8 cellular contexts compared by ENCODE assay signal in genomic region chr6:160030103-160030502, GRCh38.
DNase-seq lines count a peak whose midpoint lies in the region; ATAC-seq and TF ChIP-seq lines count a peak whose summit lies in the region.

No MANE protein-coding gene starts in this region.

- H4K20me1 ChIP-seq in DND-41 (ENCODE audit: insufficient read depth, low read length), result peaks cover 10% of the 10 kb centered on the region

- H3K4me2 ChIP-seq in DND-41 (ENCODE audit: insufficient read depth, low read length), result peak overlapping the region; percentile 49

- no peak overlapping the region for H3K4me3 Mint-ChIP-seq in activated CD8-positive, alpha-beta T cell treated with anti-CD3 and anti-CD28 coated beads for 36 hours

- H3K27me3 ChIP-seq in DND-41 (ENCODE audit: insufficient read depth, low read length, poor library complexity) (no peaks in the 10 kb centered on the region), muscle layer of colon (ENCODE audit: control insufficient read depth in 1 of 2, insufficient read depth in 2 of 2, low read length in 2 of 2) (no peaks in the 10 kb centered on the region)

- H2AFZ ChIP-seq in DND-41 (ENCODE audit: low read depth, low read length), result no peak overlapping the region

- peak; percentile 71 for ATAC-seq in DND-41 (ENCODE audit: insufficient read depth, low read depth)
- peak; percentile 90 for ATAC-seq in esophagus mucosa
- ATAC-seq in GM21825 (IDR thresholded peaks at IDR 0.05; ENCODE audit: unreplicated experiment), result no peak
- ATAC-seq in GM18861 (IDR thresholded peaks at IDR 0.05; ENCODE audit: unreplicated experiment), result no peak
- ATAC-seq in activated CD8-positive, alpha-beta T cell treated with anti-CD3 and anti-CD28 coated beads for 36 hours, result no peak

- H3K4me1 Mint-ChIP-seq in activated CD8-positive, alpha-beta T cell treated with anti-CD3 and anti-CD28 coated beads for 36 hours (ENCODE audit: low read depth), result peaks cover 8% of the 10 kb centered on the region

- H3K9me3 ChIP-seq in DND-41 (ENCODE audit: insufficient read depth, low read length, severe bottlenecking), result no peaks in the 10 kb centered on the region
- no peaks in the 10 kb centered on the region for H3K9me3 ChIP-seq in muscle layer of colon (ENCODE audit: low read length)

- H3K4me3 ChIP-seq in DND-41 (ENCODE audit: low read depth in 1 of 2, low read length in 2 of 2) (peak overlapping the region in 1 of 2 experiments; percentile 35; a peak in 1 of 4 replicates), muscle layer of colon (ENCODE audit: low read depth in 1 of 2, low read length in 2 of 2) (peak overlapping the region; percentile 8 to 39)

- DNase-seq in DND-41, result peak; percentile 89
- peak; percentile 44 for DNase-seq in NCI-H510A (lab: John Stamatoyannopoulos, UW)
- DNase-seq in activated CD8-positive, alpha-beta T cell treated with anti-CD3 and anti-CD28 coated beads for 36 hours, result no peak
- DNase-seq in CD1c-positive myeloid dendritic cell (ENCODE audit: extremely low spot score), result no peak

- peaks cover 58% of the 10 kb centered on the region for H3K36me3 Mint-ChIP-seq in activated CD8-positive, alpha-beta T cell treated with anti-CD3 and anti-CD28 coated beads for 36 hours (ENCODE audit: low read depth)

- CTCF ChIA-PET in activated CD8-positive, alpha-beta T cell treated with anti-CD3 and anti-CD28 coated beads for 36 hours (lab: Charles Lee), result no interaction called here

- H3K36me3 ChIP-seq in DND-41 (ENCODE audit: insufficient read depth, low read length) (peaks cover 75% of the 10 kb centered on the region), muscle layer of colon (ENCODE audit: insufficient read depth, low read length) (peaks cover 48% of the 10 kb centered on the region)

- H3K27me3 Mint-ChIP-seq in activated CD8-positive, alpha-beta T cell treated with anti-CD3 and anti-CD28 coated beads for 36 hours, result no peaks in the 10 kb centered on the region

- TF ChIP-seq CTCF in DND-41 (IDR thresholded peaks at IDR 0.05; ENCODE audit: borderline replicate concordance, extremely low read depth, low read length, poor library complexity, severe bottlenecking), result peak; percentile 62
- TF ChIP-seq CTCF in activated CD8-positive, alpha-beta T cell treated with anti-CD3 and anti-CD28 coated beads for 36 hours (IDR thresholded peaks at IDR 0.05), result no peak

- H3K4me1 ChIP-seq in DND-41 (ENCODE audit: insufficient read depth, low read length) (peaks cover 63% of the 10 kb centered on the region), muscle layer of colon (ENCODE audit: insufficient read depth, low read length) (peaks cover 18% of the 10 kb centered on the region)

- intact Hi-C loops in activated CD8-positive, alpha-beta T cell treated with anti-CD3 and anti-CD28 coated beads for 36 hours (cut with micrococcal nuclease), result no loop called here

- no peaks in the 10 kb centered on the region for H3K9me3 Mint-ChIP-seq in activated CD8-positive, alpha-beta T cell treated with anti-CD3 and anti-CD28 coated beads for 36 hours

- H3K27ac ChIP-seq in DND-41 (ENCODE audit: low read length), result peak overlapping the region; percentile 97
- H3K27ac ChIP-seq in muscle layer of colon (ENCODE audit: low read depth, low read length), result peak overlapping the region; percentile 64

- POLR2A ChIA-PET in activated CD8-positive, alpha-beta T cell treated with anti-CD3 and anti-CD28 coated beads for 36 hours (lab: Charles Lee), result no interaction called here

- H3K9ac ChIP-seq in DND-41 (ENCODE audit: low read depth, low read length) (peak overlapping the region; percentile 68), muscle layer of colon (ENCODE audit: low read length) (peak overlapping the region; percentile 33)

- H3K27ac Mint-ChIP-seq in activated CD8-positive, alpha-beta T cell treated with anti-CD3 and anti-CD28 coated beads for 36 hours, result no peak overlapping the region

- peaks cover 42% of the 10 kb centered on the region for H3K79me2 ChIP-seq in DND-41 (ENCODE audit: insufficient read depth, low read length)

Comparison
In these comparisons a context has a peak if more than half of its experiments do, and no peak if none do; other contexts are left out.
1. ATAC-seq: peak in DND-41 (single experiment) and esophagus mucosa (single experiment); none in GM21825 (single experiment), GM18861 (single experiment) and activated CD8-positive, alpha-beta T cell treated with anti-CD3 and anti-CD28 coated beads for 36 hours (single experiment).
2. DNase-seq: peak in DND-41 (single experiment) and NCI-H510A (single experiment); none in activated CD8-positive, alpha-beta T cell treated with anti-CD3 and anti-CD28 coated beads for 36 hours (single experiment) and CD1c-positive myeloid dendritic cell (single experiment).